8 cellular contexts compared by ENCODE assay signal in the genomic region with DNA sequence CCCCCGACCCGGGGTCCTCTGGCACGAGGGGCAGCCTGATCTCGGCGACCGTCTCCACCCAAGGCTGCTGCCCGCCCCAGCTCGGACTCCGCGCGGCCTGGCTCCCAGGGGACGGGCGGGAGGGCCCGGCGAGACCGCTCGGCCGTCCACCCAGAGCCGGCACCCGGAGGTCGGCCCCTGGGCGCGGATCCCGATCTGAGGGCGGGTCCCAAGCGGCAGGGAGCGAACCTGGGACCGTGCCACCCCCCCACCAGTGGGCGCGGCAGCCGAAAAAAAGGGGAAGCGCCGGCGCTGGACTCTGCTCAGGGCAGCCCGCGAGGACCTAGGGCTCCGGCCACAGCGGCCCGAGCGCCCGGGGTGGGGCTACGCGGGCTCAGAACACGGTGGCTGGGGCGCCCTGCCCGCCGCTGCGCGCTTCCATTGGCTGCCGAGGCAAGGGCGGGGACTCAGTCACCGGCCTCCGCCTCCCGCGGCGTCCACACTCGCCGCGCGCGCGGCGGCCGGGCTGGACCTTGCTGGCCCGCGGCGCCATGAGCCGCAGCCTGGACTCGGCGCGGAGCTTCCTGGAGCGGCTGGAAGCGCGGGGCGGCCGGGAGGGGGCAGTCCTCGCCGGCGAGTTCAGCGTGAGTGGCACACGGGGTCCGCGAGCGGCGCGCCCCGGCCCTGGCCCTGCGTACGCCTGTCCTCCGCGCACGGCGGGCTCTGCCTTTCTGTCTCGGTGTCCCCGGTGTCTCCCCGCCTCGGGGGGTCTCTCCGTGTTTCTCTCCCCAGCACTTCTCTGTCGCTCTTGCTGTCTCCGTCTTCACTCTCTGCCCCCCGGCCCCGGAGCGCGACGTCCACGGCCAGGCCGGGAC. TPM values are rescaled to one million over a fixed set of nuclear protein-coding genes. Genes with fewer than 3 reads are reported as not detected.
DNase-seq lines count a peak whose midpoint lies in the region; ATAC-seq, FAIRE-seq and TF ChIP-seq lines count a peak whose summit lies in the region.

A gene with protein sequence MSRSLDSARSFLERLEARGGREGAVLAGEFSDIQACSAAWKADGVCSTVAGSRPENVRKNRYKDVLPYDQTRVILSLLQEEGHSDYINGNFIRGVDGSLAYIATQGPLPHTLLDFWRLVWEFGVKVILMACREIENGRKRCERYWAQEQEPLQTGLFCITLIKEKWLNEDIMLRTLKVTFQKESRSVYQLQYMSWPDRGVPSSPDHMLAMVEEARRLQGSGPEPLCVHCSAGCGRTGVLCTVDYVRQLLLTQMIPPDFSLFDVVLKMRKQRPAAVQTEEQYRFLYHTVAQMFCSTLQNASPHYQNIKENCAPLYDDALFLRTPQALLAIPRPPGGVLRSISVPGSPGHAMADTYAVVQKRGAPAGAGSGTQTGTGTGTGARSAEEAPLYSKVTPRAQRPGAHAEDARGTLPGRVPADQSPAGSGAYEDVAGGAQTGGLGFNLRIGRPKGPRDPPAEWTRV (plus strand): TSS at position 479 of the 854 bp plus-strand sequence. CDS start 52 bp downstream, at position 531.

- H2AK5ac ChIP-seq in trophoblast cell (ENCODE audit: low read length) = no peak within 1 kb of the TSS

- peak within 1 kb of the TSS; percentile 78 to 96 (median 86) for H3K27ac ChIP-seq in heart left ventricle
- H3K27ac ChIP-seq in trophoblast cell (ENCODE audit: low read depth, low read length) = no peak within 1 kb of the TSS

- peaks cover 4% of the 10 kb centered on the region for H3K79me1 ChIP-seq in trophoblast cell (ENCODE audit: low read length)

- peak within 1 kb of the TSS; percentile 46 for H4K91ac ChIP-seq in trophoblast cell (ENCODE audit: low read depth, low read length)

- peak within 1 kb of the TSS; percentile 83 for H2BK120ac ChIP-seq in trophoblast cell (ENCODE audit: insufficient read depth, low read length, poor library complexity)

- H4K8ac ChIP-seq in trophoblast cell (ENCODE audit: low read depth, low read length) = peak within 1 kb of the TSS; percentile 89

- peak within 1 kb of the TSS; percentile 71 for H4K12ac ChIP-seq in trophoblast cell (ENCODE audit: low read depth, low read length)

- ATAC-seq in heart left ventricle = peak; percentile 95 to 98 (median 98)

- peak within 1 kb of the TSS; percentile 33 for H3K18ac ChIP-seq in trophoblast cell (ENCODE audit: low read length)

- WGBS in heart left ventricle, 4 donors = 0 to 1% (median 1%) methylated on average over 45 to 107 of the region's 107 CpGs
- no CpG with 5 or more reads among the region's 107 CpGs for WGBS in trophoblast cell (ENCODE audit: extremely low coverage, insufficient coverage, insufficient read length)

- H2AFZ ChIP-seq in trophoblast cell (ENCODE audit: insufficient read depth, low read length, poor library complexity) = peak within 1 kb of the TSS; percentile 94

- peaks cover 6% of the 10 kb centered on the region for H3K79me2 ChIP-seq in trophoblast cell (ENCODE audit: control insufficient read depth, insufficient read depth, low read length, poor library complexity)

- H3K9me3 ChIP-seq in heart left ventricle (no peaks in the 10 kb centered on the region), trophoblast cell (ENCODE audit: insufficient read depth, low read depth, low read length) (peaks cover 5% of the 10 kb centered on the region)

- TF ChIP-seq CTCF in LNCaP clone FGC (IDR thresholded peaks at IDR 0.05; ENCODE audit: control insufficient read depth, extremely low read depth, insufficient read depth) (peak; percentile 57), heart left ventricle (IDR thresholded peaks at IDR 0.05) (peak; percentile 25 to 80 (median 65))

- H2BK12ac ChIP-seq in trophoblast cell (ENCODE audit: low read length) = no peak within 1 kb of the TSS

- H3K4me3 ChIP-seq in LNCaP clone FGC (ENCODE audit: low read depth, low read length) (peak within 1 kb of the TSS; percentile 68), heart left ventricle (peak within 1 kb of the TSS; percentile 57 to 91 (median 84)), trophoblast cell (ENCODE audit: low read depth, low read length) (peak within 1 kb of the TSS; percentile 78)

- H3K23ac ChIP-seq in trophoblast cell (ENCODE audit: low read length) = no peak within 1 kb of the TSS

- TF ChIP-seq POLR2A in GM10847 (IDR thresholded peaks at IDR 0.05; ENCODE audit: extremely low read depth, insufficient read length) (peak; percentile 36), H54 (IDR thresholded peaks at IDR 0.05; ENCODE audit: low read depth, low read length) (peak; percentile 76), heart left ventricle (IDR thresholded peaks at IDR 0.05) (peak in 1 of 2 donors; percentile 93)

- peak within 1 kb of the TSS; percentile 86 for H3K9ac ChIP-seq in trophoblast cell (ENCODE audit: low read length)

- H3K4me2 ChIP-seq in trophoblast cell (ENCODE audit: low read length) = peak within 1 kb of the TSS; percentile 100

- DNase-seq in H54 (ENCODE audit: insufficient read length, low spot score) (peak; percentile 88), LNCaP clone FGC (ENCODE audit: low read depth) (peak; percentile 56), SKM-1 (lab: John Stamatoyannopoulos, UW; ENCODE audit: unreplicated experiment) (peak; percentile 27), amniotic epithelial cell (ENCODE audit: low read depth) (peak; percentile 84), heart left ventricle (peak; percentile 91 to 97 (median 94)), trophoblast cell (peak; percentile 90 to 96), NK-92 (lab: John Stamatoyannopoulos, UW; ENCODE audit: unreplicated experiment) (no peak)

- intact Hi-C loops in heart left ventricle (cut with DNase I) = loop anchor here in 2 of 10 donors (1.0 to 5.0 kb wide), 3 partner anchors 14 to 36 kb away; a partner anchor contains a TSS

- peaks cover 0 to 44% (median 22%) of the 10 kb centered on the region in 12 donors for H3K4me1 ChIP-seq in heart left ventricle
- H3K4me1 ChIP-seq in trophoblast cell (ENCODE audit: control insufficient read depth in 1 of 2, insufficient read depth in 2 of 2, low read length in 2 of 2) = peaks cover 0 to 7% of the 10 kb centered on the region in 2 experiments

- FAIRE-seq in H54 (lab: Jason Lieb, UNC) = no peak

- H3K14ac ChIP-seq in trophoblast cell (ENCODE audit: low read length) = peak within 1 kb of the TSS; percentile 75

- H2BK5ac ChIP-seq in trophoblast cell (ENCODE audit: low read depth, low read length, poor library complexity) = no peak within 1 kb of the TSS

- peaks cover 0 to 4% (median 0%) of the 10 kb centered on the region in 9 donors for H3K36me3 ChIP-seq in heart left ventricle
- H3K36me3 ChIP-seq in trophoblast cell (ENCODE audit: control insufficient read depth in 1 of 2, insufficient read depth in 2 of 2, low read length in 2 of 2) = no peaks in the 10 kb centered on the region

- H3K4ac ChIP-seq in trophoblast cell (ENCODE audit: low read depth, low read length) = peak within 1 kb of the TSS; percentile 17

- no peaks in the 10 kb centered on the region for H3K27me3 ChIP-seq in heart left ventricle
- no peaks in the 10 kb centered on the region for H3K27me3 ChIP-seq in trophoblast cell (ENCODE audit: insufficient read depth, low read length)

RNA-seq across cellular contexts. Expression of the gene that starts here (rescaled TPM):
- 10 to 100 TPM in 8 of 9 donors, 1 to 10 TPM in 1; 9.7 to 42.5 (median 11.1) TPM for total RNA-seq in heart left ventricle
- 10 to 100 TPM; 16.3 to 16.8 TPM for polyA plus RNA-seq in heart left ventricle
- 10.6 and 12.1 TPM in 2 replicates for polyA plus RNA-seq in trophoblast cell (2013)
